Comparison of ENCODE assay signal across 1 cellular context in genomic region chr10:11528286-11528685, GRCh38.
TF ChIP-seq lines count a peak whose summit lies in the region.

No MANE protein-coding gene starts in this region.

TF ChIP-seq in GM12878, 131 proteins besides CTCF, POLR2A, EP300 and RAD21 (continued from another document):
- TF ChIP-seq E4F1 (IDR thresholded peaks at IDR 0.05; ENCODE audit: borderline replicate concordance, partially characterized antibody) = no peak
- TF ChIP-seq NFIC (IDR thresholded peaks at IDR 0.05; ENCODE audit: low read depth, low read length) = 0 out of 2 replicates have a peak, but pooled peaks have one; percentile 10
